1 cellular context compared by ENCODE assay signal in the genomic region with DNA sequence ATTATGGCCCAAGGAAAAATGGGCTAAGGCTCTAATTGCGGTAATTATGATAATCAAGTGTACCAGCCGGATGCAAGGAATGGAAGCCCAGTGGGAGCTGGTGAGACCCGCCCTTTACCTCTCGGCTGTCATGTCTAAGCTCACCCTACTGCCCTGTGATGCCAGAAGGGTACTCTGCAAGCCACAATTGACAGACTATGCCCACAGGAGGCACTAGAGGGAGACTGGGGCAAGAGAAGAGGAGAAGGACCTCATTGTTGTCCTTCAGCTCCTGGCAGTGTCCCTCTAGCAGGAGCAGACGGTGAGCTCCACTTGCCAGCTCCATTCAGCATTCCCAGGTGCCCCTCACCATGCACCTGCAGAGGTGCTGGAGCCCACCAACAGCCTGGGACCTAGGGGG.
A peak's percentile ranks its signal among the peaks of the same experiment; 100 is the strongest.
TF ChIP-seq lines count a peak whose summit lies in the region.

No MANE protein-coding gene starts in this region.

TF ChIP-seq in GM23338, 12 proteins besides CTCF, POLR2A, EP300 and RAD21:
- TF ChIP-seq, protein P1, sequence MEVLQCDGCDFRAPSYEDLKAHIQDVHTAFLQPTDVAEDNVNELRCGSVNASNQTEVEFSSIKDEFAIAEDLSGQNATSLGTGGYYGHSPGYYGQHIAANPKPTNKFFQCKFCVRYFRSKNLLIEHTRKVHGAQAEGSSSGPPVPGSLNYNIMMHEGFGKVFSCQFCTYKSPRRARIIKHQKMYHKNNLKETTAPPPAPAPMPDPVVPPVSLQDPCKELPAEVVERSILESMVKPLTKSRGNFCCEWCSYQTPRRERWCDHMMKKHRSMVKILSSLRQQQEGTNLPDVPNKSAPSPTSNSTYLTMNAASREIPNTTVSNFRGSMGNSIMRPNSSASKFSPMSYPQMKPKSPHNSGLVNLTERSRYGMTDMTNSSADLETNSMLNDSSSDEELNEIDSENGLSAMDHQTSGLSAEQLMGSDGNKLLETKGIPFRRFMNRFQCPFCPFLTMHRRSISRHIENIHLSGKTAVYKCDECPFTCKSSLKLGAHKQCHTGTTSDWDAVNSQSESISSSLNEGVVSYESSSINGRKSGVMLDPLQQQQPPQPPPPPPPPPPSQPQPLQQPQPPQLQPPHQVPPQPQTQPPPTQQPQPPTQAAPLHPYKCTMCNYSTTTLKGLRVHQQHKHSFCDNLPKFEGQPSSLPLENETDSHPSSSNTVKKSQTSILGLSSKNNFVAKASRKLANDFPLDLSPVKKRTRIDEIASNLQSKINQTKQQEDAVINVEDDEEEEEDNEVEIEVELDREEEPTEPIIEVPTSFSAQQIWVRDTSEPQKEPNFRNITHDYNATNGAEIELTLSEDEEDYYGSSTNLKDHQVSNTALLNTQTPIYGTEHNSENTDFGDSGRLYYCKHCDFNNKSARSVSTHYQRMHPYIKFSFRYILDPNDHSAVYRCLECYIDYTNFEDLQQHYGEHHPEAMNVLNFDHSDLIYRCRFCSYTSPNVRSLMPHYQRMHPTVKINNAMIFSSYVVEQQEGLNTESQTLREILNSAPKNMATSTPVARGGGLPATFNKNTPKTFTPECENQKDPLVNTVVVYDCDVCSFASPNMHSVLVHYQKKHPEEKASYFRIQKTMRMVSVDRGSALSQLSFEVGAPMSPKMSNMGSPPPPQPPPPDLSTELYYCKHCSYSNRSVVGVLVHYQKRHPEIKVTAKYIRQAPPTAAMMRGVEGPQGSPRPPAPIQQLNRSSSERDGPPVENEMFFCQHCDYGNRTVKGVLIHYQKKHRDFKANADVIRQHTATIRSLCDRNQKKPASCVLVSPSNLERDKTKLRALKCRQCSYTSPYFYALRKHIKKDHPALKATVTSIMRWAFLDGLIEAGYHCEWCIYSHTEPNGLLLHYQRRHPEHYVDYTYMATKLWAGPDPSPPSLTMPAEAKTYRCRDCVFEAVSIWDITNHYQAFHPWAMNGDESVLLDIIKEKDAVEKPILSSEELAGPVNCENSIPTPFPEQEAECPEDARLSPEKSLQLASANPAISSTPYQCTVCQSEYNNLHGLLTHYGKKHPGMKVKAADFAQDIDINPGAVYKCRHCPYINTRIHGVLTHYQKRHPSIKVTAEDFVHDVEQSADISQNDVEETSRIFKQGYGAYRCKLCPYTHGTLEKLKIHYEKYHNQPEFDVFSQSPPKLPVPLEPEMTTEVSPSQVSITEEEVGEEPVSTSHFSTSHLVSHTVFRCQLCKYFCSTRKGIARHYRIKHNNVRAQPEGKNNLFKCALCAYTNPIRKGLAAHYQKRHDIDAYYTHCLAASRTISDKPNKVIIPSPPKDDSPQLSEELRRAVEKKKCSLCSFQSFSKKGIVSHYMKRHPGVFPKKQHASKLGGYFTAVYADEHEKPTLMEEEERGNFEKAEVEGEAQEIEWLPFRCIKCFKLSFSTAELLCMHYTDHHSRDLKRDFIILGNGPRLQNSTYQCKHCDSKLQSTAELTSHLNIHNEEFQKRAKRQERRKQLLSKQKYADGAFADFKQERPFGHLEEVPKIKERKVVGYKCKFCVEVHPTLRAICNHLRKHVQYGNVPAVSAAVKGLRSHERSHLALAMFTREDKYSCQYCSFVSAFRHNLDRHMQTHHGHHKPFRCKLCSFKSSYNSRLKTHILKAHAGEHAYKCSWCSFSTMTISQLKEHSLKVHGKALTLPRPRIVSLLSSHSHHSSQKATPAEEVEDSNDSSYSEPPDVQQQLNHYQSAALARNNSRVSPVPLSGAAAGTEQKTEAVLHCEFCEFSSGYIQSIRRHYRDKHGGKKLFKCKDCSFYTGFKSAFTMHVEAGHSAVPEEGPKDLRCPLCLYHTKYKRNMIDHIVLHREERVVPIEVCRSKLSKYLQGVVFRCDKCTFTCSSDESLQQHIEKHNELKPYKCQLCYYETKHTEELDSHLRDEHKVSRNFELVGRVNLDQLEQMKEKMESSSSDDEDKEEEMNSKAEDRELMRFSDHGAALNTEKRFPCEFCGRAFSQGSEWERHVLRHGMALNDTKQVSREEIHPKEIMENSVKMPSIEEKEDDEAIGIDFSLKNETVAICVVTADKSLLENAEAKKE (CRISPR knock-in tag; IDR thresholded peaks at IDR 0.05): 0 out of 2 replicates have a peak, but pooled peaks have one; percentile 42
- TF ChIP-seq, protein P2, sequence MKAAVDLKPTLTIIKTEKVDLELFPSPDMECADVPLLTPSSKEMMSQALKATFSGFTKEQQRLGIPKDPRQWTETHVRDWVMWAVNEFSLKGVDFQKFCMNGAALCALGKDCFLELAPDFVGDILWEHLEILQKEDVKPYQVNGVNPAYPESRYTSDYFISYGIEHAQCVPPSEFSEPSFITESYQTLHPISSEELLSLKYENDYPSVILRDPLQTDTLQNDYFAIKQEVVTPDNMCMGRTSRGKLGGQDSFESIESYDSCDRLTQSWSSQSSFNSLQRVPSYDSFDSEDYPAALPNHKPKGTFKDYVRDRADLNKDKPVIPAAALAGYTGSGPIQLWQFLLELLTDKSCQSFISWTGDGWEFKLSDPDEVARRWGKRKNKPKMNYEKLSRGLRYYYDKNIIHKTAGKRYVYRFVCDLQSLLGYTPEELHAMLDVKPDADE (IDR thresholded peaks at IDR 0.05): no peak
